18 cellular contexts compared by ENCODE assay signal in the genomic region with DNA sequence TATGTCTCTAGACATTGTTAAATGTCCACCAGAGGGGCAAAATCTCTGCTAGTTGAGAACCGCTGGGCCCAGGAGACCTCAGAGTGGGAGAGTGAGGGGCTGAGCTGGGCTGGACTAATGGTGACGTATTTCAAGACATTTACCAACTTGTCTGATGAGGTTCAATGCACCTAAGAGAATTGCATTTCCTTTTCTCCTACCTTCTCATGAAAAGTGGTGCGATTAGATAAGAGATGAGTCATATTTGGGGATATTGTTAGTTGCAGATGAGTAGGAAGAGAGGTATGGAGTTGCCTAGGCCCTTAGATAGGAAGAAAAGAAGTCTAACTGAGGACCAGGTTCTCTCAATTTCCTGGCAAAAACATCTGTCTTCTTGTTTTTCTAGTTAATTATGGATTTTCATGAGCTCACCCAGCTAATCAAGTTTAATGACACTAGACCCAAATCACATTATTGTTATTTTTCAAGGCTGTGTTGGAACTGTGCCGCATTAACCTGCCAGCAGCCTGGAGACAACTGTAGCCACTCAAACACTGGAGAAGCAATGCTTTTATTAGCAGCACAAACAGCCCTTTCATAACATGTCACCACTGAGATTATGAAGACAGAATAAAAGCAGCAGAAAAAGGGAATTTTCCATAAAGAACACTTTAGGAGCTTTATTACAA.
A peak's percentile ranks its signal among the peaks of the same experiment; 100 is the strongest.
DNase-seq lines count a peak whose midpoint lies in the region; ATAC-seq and TF ChIP-seq lines count a peak whose summit lies in the region.
"Had no signal": no experiment of that assay in that cellular context is flagged by ENCODE, and none has a peak within 500 bp of the region (broad histone marks: within the 10 kb centered on the region; RNA-seq: fewer than 3 reads in every experiment).

No MANE protein-coding gene starts in this region.

- H3K27ac ChIP-seq in RWPE1, result no peak overlapping the region
- H3K27ac ChIP-seq: epithelial cell of prostate, tibial nerve had no signal

- CTCF ChIA-PET in RWPE1 (lab: Yijun Ruan, JAX), result interaction anchor here (0.7 kb wide), 1 partner anchor 28 kb away, joined by 5 read pairs; no protein-coding TSS in a partner anchor

- peak; percentile 53 for ATAC-seq in GM18502 (IDR thresholded peaks at IDR 0.05; ENCODE audit: poor library complexity, unreplicated experiment)
- peak; percentile 45 for ATAC-seq in HG02610 (IDR thresholded peaks at IDR 0.05; ENCODE audit: unreplicated experiment)
- ATAC-seq in HG03045 (IDR thresholded peaks at IDR 0.05; ENCODE audit: unreplicated experiment), result no peak

- POLR2A ChIA-PET in RWPE1 (lab: Yijun Ruan, JAX; ENCODE audit: low non-redundant PET), result no interaction called here

- TF ChIP-seq CTCF in RWPE1 (conservative IDR thresholded peaks at IDR 0.05; ENCODE audit: low read depth) (no peak), GM10266 (IDR thresholded peaks at IDR 0.05; ENCODE audit: control insufficient read depth, insufficient read depth, low read depth, missing control alignments) (no peak)

- peak; percentile 30 for DNase-seq in RWPE1 (ENCODE audit: low spot score)
- DNase-seq in kidney glomerular epithelial cell (lab: John Stamatoyannopoulos, UW), result peak; percentile 66
- DNase-seq in activated CD4-positive, alpha-beta T cell treated with anti-CD3 and anti-CD28 coated beads, Interleukin-2, amount 50 U/mL, for 4 hours, result no peak
- no peak for DNase-seq in GM10266 (ENCODE audit: extremely low spot score)
- DNase-seq in EL, result no peak
- DNase-seq: activated CD4-positive, alpha-beta T cell treated with anti-CD3 and anti-CD28 coated beads for 1 hour; activated naive CD8-positive, alpha-beta T cell treated with anti-CD3 and anti-CD28 coated beads, Interleukin-2, amount 50 U/mL, for 24 hours; activated T-cell treated with anti-CD3 and anti-CD28 coated beads for 4 hours; BE2C; cerebellar nuclear complex; H7; head of caudate nucleus; NCI-H2227 treated with DMSO at 0.1 percent for 48 hours had no signal

Comparison
In these comparisons a context has a peak if more than half of its experiments do, and no peak if none do; other contexts are left out.
1. DNase-seq: peak in RWPE1 (single experiment) and kidney glomerular epithelial cell (single experiment); none in activated CD4-positive, alpha-beta T cell treated with anti-CD3 and anti-CD28 coated beads, Interleukin-2, amount 50 U/mL, for 4 hours (0 of 2), GM10266 (single experiment) and EL (single experiment).